ENCODE assay signal across 8 cellular contexts in genomic region chr5:132747693-132748440, GRCh38. TPM values are rescaled to one million over a fixed set of nuclear protein-coding genes. Genes with fewer than 3 reads are reported as not detected.
DNase-seq lines count a peak whose midpoint lies in the region; ATAC-seq and TF ChIP-seq lines count a peak whose summit lies in the region.

No MANE protein-coding gene starts in this region.

- no peak for ATAC-seq in Right ventricle myocardium superior (ENCODE audit: poor library complexity)
- ATAC-seq in left ventricle myocardium superior: no peak
- ATAC-seq in mucosa of descending colon: peak; percentile 62

- H3K36me3 ChIP-seq in ascending aorta (no peaks in the 10 kb centered on the region), mucosa of descending colon (ENCODE audit: low read depth) (no peaks in the 10 kb centered on the region), tibial artery (no peaks in the 10 kb centered on the region)

- H3K4me3 ChIP-seq in ascending aorta: peak overlapping the region; percentile 49 to 68
- peak overlapping the region; percentile 23 for H3K4me3 ChIP-seq in mucosa of descending colon
- peak overlapping the region; percentile 43 to 49 for H3K4me3 ChIP-seq in tibial artery

- DNase-seq in Right ventricle myocardium superior: peak; percentile 41
- no peak for DNase-seq in left ventricle myocardium superior
- no peak for DNase-seq in ascending aorta (ENCODE audit: low spot score in 2 of 2)
- DNase-seq in mucosa of descending colon: peak; percentile 33 to 72 (median 65)
- no peak for DNase-seq in tibial artery
- DNase-seq in NCI-H2227 treated with DMSO at 0.1 percent for 48 hours (lab: John Stamatoyannopoulos, UW): no peak
- no peak for DNase-seq in mesenteric fat pad (ENCODE audit: low spot score)
- no peak for DNase-seq in NCI-H446 treated with DMSO at 0.1 percent for 48 hours (lab: John Stamatoyannopoulos, UW)

- H3K27me3 ChIP-seq in ascending aorta (no peaks in the 10 kb centered on the region), tibial artery (peaks cover 0 to 35% of the 10 kb centered on the region in 2 donors)

- H3K27ac ChIP-seq in ascending aorta (peak overlapping the region in 1 of 2 donors; percentile 24), tibial artery (no peak overlapping the region)

- no peaks in the 10 kb centered on the region for H3K9me3 ChIP-seq in ascending aorta
- H3K9me3 ChIP-seq in mucosa of descending colon: no peaks in the 10 kb centered on the region
- H3K9me3 ChIP-seq in tibial artery: no peaks in the 10 kb centered on the region

- TF ChIP-seq CTCF in ascending aorta (IDR thresholded peaks at IDR 0.05) (no peak), mucosa of descending colon (IDR thresholded peaks at IDR 0.05) (no peak), tibial artery (IDR thresholded peaks at IDR 0.05) (no peak)

- peaks cover 3 to 4% of the 10 kb centered on the region in 2 donors for H3K4me1 ChIP-seq in ascending aorta
- H3K4me1 ChIP-seq in mucosa of descending colon (ENCODE audit: low read depth): no peaks in the 10 kb centered on the region
- peaks cover 0 to 17% (median 9%) of the 10 kb centered on the region in 4 donors for H3K4me1 ChIP-seq in tibial artery

- intact Hi-C loops in Right ventricle myocardium superior (cut with DNase I) (no loop called here), left ventricle myocardium superior (cut with micrococcal nuclease) (no loop called here), ascending aorta (cut with DNase I) (loop anchor here (2.0 kb wide), 1 partner anchor 73 kb away; no protein-coding TSS in a partner anchor), mucosa of descending colon (cut with DNase I, micrococcal nuclease) (no loop called here), tibial artery (cut with DNase I; ENCODE audit: low total_unique reads) (no loop called here)

RNA-seq across cellular contexts. Expression of gene CCNI2, which starts 0.6 kb away (rescaled TPM):
- total RNA-seq in Right ventricle myocardium superior (0.08 TPM), left ventricle myocardium superior (0.10 TPM), ascending aorta (not detected), mucosa of descending colon (10 to 100 TPM in 2 of 3 donors, 1 to 10 TPM in 1; 7.1 to 12.3 (median 12.0) TPM), mesenteric fat pad (not detected)

RNA-seq across cellular contexts. Expression of gene KIF3A, which starts 10.5 kb away (rescaled TPM):
- 9.1 TPM for total RNA-seq in Right ventricle myocardium superior
- total RNA-seq in left ventricle myocardium superior: 12.4 TPM
- 4.4 TPM for total RNA-seq in ascending aorta
- total RNA-seq in mucosa of descending colon: 10 to 100 TPM in 1 of 3 donors, 1 to 10 TPM in 2; 3.2 to 11.0 (median 3.8) TPM
- 5.2 TPM for total RNA-seq in mesenteric fat pad

RNA-seq across cellular contexts. Expression of gene SEPTIN8, which starts 29.2 kb away (rescaled TPM):
- total RNA-seq in Right ventricle myocardium superior (26.3 TPM), left ventricle myocardium superior (30.4 TPM), ascending aorta (113 TPM), mucosa of descending colon (10 to 100 TPM; 49.9 to 64.7 (median 61.1) TPM), mesenteric fat pad (33.4 TPM)

Comparison
In these comparisons a context has a peak if more than half of its experiments do, and no peak if none do; other contexts are left out.
1. DNase-seq: peak in Right ventricle myocardium superior (single experiment) and mucosa of descending colon (3 of 3); none in left ventricle myocardium superior (single experiment), ascending aorta (0 of 2), tibial artery (0 of 2), NCI-H2227 treated with DMSO at 0.1 percent for 48 hours (single experiment), mesenteric fat pad (single experiment) and NCI-H446 treated with DMSO at 0.1 percent for 48 hours (single experiment).
2. Peak in every context shown above with its lines, with median percentiles within 50 percentile points of each other: H3K4me3 ChIP-seq.